ENCODE assay signal across 22 cellular contexts in genomic region chr2:119220720-119221301, GRCh38.
"Had no signal": no experiment of that assay in that cellular context is flagged by ENCODE, and none has a peak within 500 bp of the region (broad histone marks: within the 10 kb centered on the region; RNA-seq: fewer than 3 reads in every experiment).

No MANE protein-coding gene starts in this region.

- H3K4me3 ChIP-seq: K562, SJSA1, SK-N-MC had no signal

- H3K36me3 Mint-ChIP-seq: IgD-negative memory B cell had no signal

- H3K27ac ChIP-seq: KMS-11, SJSA1, SK-N-MC had no signal

- ATAC-seq: K562 had no signal

- H3K27me3 ChIP-seq: SJSA1 had no signal

- FAIRE-seq: K562, RCC 7860 had no signal

- H3K4me2 ChIP-seq: KMS-11 had no signal

- H3K9me3 ChIP-seq: SJSA1 had no signal

- H3K9ac ChIP-seq: KMS-11 had no signal

- H3K9me3 Mint-ChIP-seq: IgD-negative memory B cell had no signal

- DNase-seq: Kasumi-1, NCI-H1092, NCI-H1105 treated with DMSO at 0.1 percent for 48 hours, NCI-H1436, NCI-H187, NCI-H2029, NCI-H2081 treated with DMSO at 0.1 percent for 48 hours, NCI-H2171, NCI-H226, NCI-H446, NCI-H510A, NCI-H524 treated with DMSO at 0.1 percent for 48 hours, NCI-H774, Right ventricle myocardium superior, RPMI8226, SIG-M5 had no signal
